Comparison of ENCODE assay signal across 8 cellular contexts in genomic region chr1:27525296-27526271, GRCh38. TPM values are rescaled to one million over a fixed set of nuclear protein-coding genes. Genes with fewer than 3 reads are reported as not detected.
A peak's percentile ranks its signal among the peaks of the same experiment; 100 is the strongest.
DNase-seq lines count a peak whose midpoint lies in the region; TF ChIP-seq lines count a peak whose summit lies in the region.

No MANE protein-coding gene starts in this region.

- H3K4me3 Mint-ChIP-seq in activated T-cell treated with anti-CD3 and anti-CD28 coated beads, Interleukin-2, amount 50 U/mL, for 24 hours: peak overlapping the region; percentile 65
- peak overlapping the region; percentile 55 for H3K4me3 Mint-ChIP-seq in osteocyte (ENCODE audit: unreplicated experiment)

- POLR2A ChIA-PET in HEK293T (lab: Yijun Ruan, JAX): interaction anchor here (1.3 kb wide), 1 partner anchor 36 kb away, joined by 5 read pairs; the partner anchor contains the start of gene WASF2

- peak overlapping the region; percentile 86 for H3K27ac Mint-ChIP-seq in activated T-cell treated with anti-CD3 and anti-CD28 coated beads, Interleukin-2, amount 50 U/mL, for 24 hours
- H3K27ac Mint-ChIP-seq in osteocyte (ENCODE audit: unreplicated experiment): peak overlapping the region; percentile 83

- TF ChIP-seq CTCF in fibroblast of villous mesenchyme (IDR thresholded peaks at IDR 0.05; ENCODE audit: insufficient read depth, low read depth, low read length) (no peak), osteocyte (IDR thresholded peaks at IDR 0.05) (no peak)

- H3K27me3 Mint-ChIP-seq in activated T-cell treated with anti-CD3 and anti-CD28 coated beads, Interleukin-2, amount 50 U/mL, for 24 hours: no peaks in the 10 kb centered on the region
- no peaks in the 10 kb centered on the region for H3K27me3 Mint-ChIP-seq in osteocyte (ENCODE audit: unreplicated experiment)

- no peaks in the 10 kb centered on the region for H3K9me3 Mint-ChIP-seq in activated T-cell treated with anti-CD3 and anti-CD28 coated beads, Interleukin-2, amount 50 U/mL, for 24 hours
- H3K9me3 Mint-ChIP-seq in osteocyte (ENCODE audit: unreplicated experiment): no peaks in the 10 kb centered on the region

- peak overlapping the region; percentile 48 for H3K4me3 ChIP-seq in fibroblast of villous mesenchyme (ENCODE audit: low read depth, low read length)

- CTCF ChIA-PET in HEK293T (lab: Yijun Ruan, JAX): interaction anchor here (1.0 to 1.8 kb wide), 2 partner anchors 11 to 31 kb away, joined by 3 to 8 read pairs; no protein-coding TSS in a partner anchor

- peaks cover 9% of the 10 kb centered on the region for H3K36me3 Mint-ChIP-seq in activated T-cell treated with anti-CD3 and anti-CD28 coated beads, Interleukin-2, amount 50 U/mL, for 24 hours (ENCODE audit: low read depth)
- peaks cover 5% of the 10 kb centered on the region for H3K36me3 Mint-ChIP-seq in osteocyte (ENCODE audit: unreplicated experiment)

- DNase-seq in EL (peak; percentile 66), HEK293T (ENCODE audit: extremely low spot score) (peak; percentile 53), NCI-H69 (lab: John Stamatoyannopoulos, UW) (peak; percentile 89), fibroblast of villous mesenchyme (ENCODE audit: low read depth) (peak; percentile 84), osteocyte (ENCODE audit: extremely low spot score, unreplicated experiment) (no peak), dermis blood vessel endothelial cell (no peak), NK-92 (lab: John Stamatoyannopoulos, UW; ENCODE audit: unreplicated experiment) (no peak)
- DNase-seq in activated T-cell treated with anti-CD3 and anti-CD28 coated beads, Interleukin-2, amount 50 U/mL, for 24 hours: peak; percentile 74

- peaks cover 68% of the 10 kb centered on the region for H3K4me1 Mint-ChIP-seq in activated T-cell treated with anti-CD3 and anti-CD28 coated beads, Interleukin-2, amount 50 U/mL, for 24 hours (ENCODE audit: low read depth)
- H3K4me1 Mint-ChIP-seq in osteocyte (ENCODE audit: unreplicated experiment): peaks cover 85% of the 10 kb centered on the region

TF ChIP-seq in HEK293T, 16 proteins besides CTCF, POLR2A, EP300 and RAD21:
- TF ChIP-seq BHLHE40 (IDR thresholded peaks at IDR 0.05; ENCODE audit: borderline replicate concordance) (no peak), SP1 (IDR thresholded peaks at IDR 0.05) (no peak), ARNT (IDR thresholded peaks at IDR 0.05) (no peak), FOXA1 (IDR thresholded peaks at IDR 0.05) (no peak), L3MBTL2 (conservative IDR thresholded peaks at IDR 0.05) (no peak), SUZ12 (IDR thresholded peaks at IDR 0.05) (no peak), LEF1 (IDR thresholded peaks at IDR 0.05; ENCODE audit: borderline replicate concordance) (no peak), HDGF (IDR thresholded peaks at IDR 0.05; ENCODE audit: borderline replicate concordance) (no peak), ZNF384 (IDR thresholded peaks at IDR 0.05) (no peak), TARDBP (IDR thresholded peaks at IDR 0.05) (no peak), CTBP1 (IDR thresholded peaks at IDR 0.05; ENCODE audit: borderline replicate concordance) (no peak), NFRKB (IDR thresholded peaks at IDR 0.05) (no peak)
- TF ChIP-seq, protein P1, sequence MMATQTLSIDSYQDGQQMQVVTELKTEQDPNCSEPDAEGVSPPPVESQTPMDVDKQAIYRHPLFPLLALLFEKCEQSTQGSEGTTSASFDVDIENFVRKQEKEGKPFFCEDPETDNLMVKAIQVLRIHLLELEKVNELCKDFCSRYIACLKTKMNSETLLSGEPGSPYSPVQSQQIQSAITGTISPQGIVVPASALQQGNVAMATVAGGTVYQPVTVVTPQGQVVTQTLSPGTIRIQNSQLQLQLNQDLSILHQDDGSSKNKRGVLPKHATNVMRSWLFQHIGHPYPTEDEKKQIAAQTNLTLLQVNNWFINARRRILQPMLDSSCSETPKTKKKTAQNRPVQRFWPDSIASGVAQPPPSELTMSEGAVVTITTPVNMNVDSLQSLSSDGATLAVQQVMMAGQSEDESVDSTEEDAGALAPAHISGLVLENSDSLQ (IDR thresholded peaks at IDR 0.05): no peak

RNA-seq across cellular contexts. Expression of gene WASF2, which starts 35.6 kb away (rescaled TPM):
- 16.0 and 18.7 TPM in 2 replicates for total RNA-seq in fibroblast of villous mesenchyme
- total RNA-seq in osteocyte: 187 and 189 TPM in 2 replicates
- 45.9 and 110 TPM in 2 replicates for total RNA-seq in dermis blood vessel endothelial cell

Comparison
In these comparisons a context has a peak if more than half of its experiments do, and no peak if none do; other contexts are left out.
1. DNase-seq: peak in EL (single experiment), HEK293T (single experiment), NCI-H69 (single experiment), activated T-cell treated with anti-CD3 and anti-CD28 coated beads, Interleukin-2, amount 50 U/mL, for 24 hours (single experiment) and fibroblast of villous mesenchyme (single experiment); none in osteocyte (single experiment), dermis blood vessel endothelial cell (single experiment) and NK-92 (single experiment).